Comparison of ENCODE assay signal across 24 cellular contexts in genomic region chr18:13491138-13491537, GRCh38.
"Had no signal": no experiment of that assay in that cellular context is flagged by ENCODE, and none has a peak within 500 bp of the region (broad histone marks: within the 10 kb centered on the region; RNA-seq: fewer than 3 reads in every experiment).

No MANE protein-coding gene starts in this region.

- ATAC-seq: left cardiac atrium; left lung; natural killer cell; right cardiac atrium; sciatic nerve; stimulated activated effector memory CD8-positive, alpha-beta T cell treated with anti-CD3 and anti-CD28 coated beads, Interleukin-12 subunit alpha, Interleukin-12 subunit beta, amount 100 ng/mL, for 72 hours had no signal

- H3K27ac ChIP-seq: left lung, neural progenitor cell, ovary, skin epidermis, suprapubic skin, thoracic aorta, tibial artery, uterus had no signal

- H3K9me3 ChIP-seq: left lung, ovary, suprapubic skin, thoracic aorta, tibial artery, uterus had no signal

- H3K36me3 ChIP-seq: neural progenitor cell, ovary, thoracic aorta, uterus had no signal

- H2AFZ ChIP-seq: neural progenitor cell had no signal

- H3K9ac ChIP-seq: neural progenitor cell had no signal

- DNase-seq: hippocampal formation; kidney glomerular epithelial cell; left cardiac atrium; left lung; mesendoderm; naive B cell; natural killer cell; nephron progenitor cell; ovary; retina; right cardiac atrium; stimulated activated CD4-positive, alpha-beta T cell treated with anti-CD3 and anti-CD28 coated beads, Interleukin-12 subunit alpha, Interleukin-12 subunit beta, amount 100 ng/mL, for 4 hours; stimulated activated CD4-positive, alpha-beta T cell treated with anti-CD3 and anti-CD28 coated beads, Interleukin-15, amount 100 ng/mL, for 24 hours; stimulated activated CD4-positive, alpha-beta T cell treated with anti-CD3 and anti-CD28 coated beads, Interleukin-4, amount 100 ng/mL, for 24 hours; stimulated activated naive CD4-positive, alpha-beta T cell; tibial artery; uterus had no signal

- H3K4me1 ChIP-seq: left lung, neural progenitor cell, suprapubic skin, uterus had no signal

- H3K4me2 ChIP-seq: neural progenitor cell had no signal

- H3K4me3 ChIP-seq: left lung, lung, neural progenitor cell, ovary, skin epidermis, suprapubic skin, thoracic aorta, tibial artery, uterus had no signal

- H3K27me3 ChIP-seq: left lung, neural progenitor cell, ovary, suprapubic skin, tibial artery, uterus had no signal
